ENCODE assay signal across 29 cellular contexts in the genomic region with DNA sequence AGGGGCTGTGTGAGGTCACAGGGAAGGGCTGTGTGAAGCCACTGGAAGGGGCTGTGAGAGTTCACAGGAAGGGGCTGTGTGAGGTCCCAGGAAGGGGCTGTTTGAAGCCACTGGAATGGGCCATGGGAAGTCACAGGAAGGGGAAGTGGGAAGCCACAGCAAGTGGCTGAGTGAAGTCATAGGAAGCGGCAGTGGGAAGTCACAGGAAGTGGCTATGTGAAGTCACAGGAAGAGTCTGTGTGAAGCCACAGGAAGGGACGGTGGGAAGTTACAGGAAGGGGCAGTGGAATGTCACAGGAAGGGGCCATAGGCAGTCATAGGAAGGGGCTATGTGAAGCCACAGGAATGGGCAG. TPM values are rescaled to one million over a fixed set of nuclear protein-coding genes. Genes with fewer than 3 reads are reported as not detected.
DNase-seq lines count a peak whose midpoint lies in the region; ATAC-seq, FAIRE-seq and TF ChIP-seq lines count a peak whose summit lies in the region.
"Had no signal": no experiment of that assay in that cellular context is flagged by ENCODE, and none has a peak within 500 bp of the region (broad histone marks: within the 10 kb centered on the region; RNA-seq: fewer than 3 reads in every experiment).

No MANE protein-coding gene starts in this region.

- no peak overlapping the region for H3K18ac ChIP-seq in H1 (ENCODE audit: extremely low read depth, low read length)

- H3K4me1 ChIP-seq in OCI-LY3 (ENCODE audit: low read length) = no peaks in the 10 kb centered on the region
- no peaks in the 10 kb centered on the region; a peak in 1 of 7 replicates for H3K4me1 ChIP-seq in H1 (replicated peaks in 1 of 4; ENCODE audit: control insufficient read depth in 3 of 4, insufficient read depth in 4 of 4, low read length in 3 of 4)
- peaks cover 20% of the 10 kb centered on the region for H3K4me1 ChIP-seq in thymus (ENCODE audit: control insufficient read depth, insufficient read depth, low read length)
- H3K4me1 ChIP-seq: ascending aorta had no signal

- H2AK5ac ChIP-seq in H1 (ENCODE audit: low read depth, low read length) = 0 out of 2 replicates have a peak overlapping the region, but pooled peaks have one; percentile 83

- H3K27me3 ChIP-seq in OCI-LY3 (ENCODE audit: low read depth, low read length) (no peaks in the 10 kb centered on the region), H1 (replicated peaks in 1 of 4; ENCODE audit: control insufficient read depth in 3 of 4, extremely low read depth in 1 of 4, insufficient read depth in 3 of 4, low read length in 3 of 4) (no peaks in the 10 kb centered on the region), thymus (ENCODE audit: control insufficient read depth, insufficient read depth) (no peaks in the 10 kb centered on the region)
- H3K27me3 ChIP-seq: ascending aorta, dorsolateral prefrontal cortex, tibial nerve had no signal

- 81% methylated on average over 2 of the region's 2 CpGs; no CpG with 5 or more reads in 1 of the 2 experiments for WGBS in H1 (ENCODE audit: extremely low coverage in 1 of 2, insufficient coverage in 1 of 2, insufficient read length in 1 of 2, insufficient replicate concordance in 2 of 2, low coverage in 1 of 2, low lambda C conversion rate in 2 of 2, missing lambda C conversion rate in 1 of 2), 2 experiments
- WGBS in thymus = 48% methylated on average over 2 of the region's 2 CpGs

- H2BK12ac ChIP-seq in H1 (ENCODE audit: low read depth, low read length) = no peak overlapping the region

- H3K4me3 ChIP-seq in OCI-LY3 (ENCODE audit: low read length) (no peak overlapping the region), H1 (ENCODE audit: extremely low read depth in 1 of 4, insufficient read depth in 2 of 4, low read depth in 3 of 4, low read length in 4 of 4) (no peak overlapping the region), thymus (ENCODE audit: low read length) (no peak overlapping the region)
- H3K4me3 ChIP-seq: ascending aorta, dorsolateral prefrontal cortex, tibial nerve had no signal

- POLR2A ChIA-PET in H1 (lab: Charles Lee; ENCODE audit: partially characterized antibody) = no interaction called here

- no peak overlapping the region for H3K4me2 ChIP-seq in OCI-LY3 (ENCODE audit: low read length)
- H3K4me2 ChIP-seq in H1 (ENCODE audit: insufficient read depth in 1 of 2, low read depth in 2 of 2, low read length in 2 of 2) = no peak overlapping the region

- no peak overlapping the region for H2BK15ac ChIP-seq in H1 (ENCODE audit: low read length)

- no peak overlapping the region for H3K56ac ChIP-seq in H1 (replicated peaks; ENCODE audit: insufficient read length, low read depth, low read length)

- H3K23ac ChIP-seq in H1 (ENCODE audit: insufficient read length) = no peak overlapping the region

- no peak overlapping the region for H3K27ac ChIP-seq in OCI-LY3 (ENCODE audit: low read length)
- H3K27ac ChIP-seq in H1 (ENCODE audit: low read depth, low read length) = no peak overlapping the region
- H3K27ac ChIP-seq in thymus (ENCODE audit: low read depth) = peak overlapping the region; percentile 82
- H3K27ac ChIP-seq: ascending aorta, dorsolateral prefrontal cortex had no signal

- H3K79me1 ChIP-seq in H1 (ENCODE audit: low read depth, low read length) = 0 out of 2 replicates have a peak, but pooled peaks cover 3% of the 10 kb centered on the region

- H2BK20ac ChIP-seq in H1 (ENCODE audit: low read length) = no peak overlapping the region

- ATAC-seq in Right ventricle myocardium superior (ENCODE audit: poor library complexity) (no peak), GM21367 (IDR thresholded peaks at IDR 0.05; ENCODE audit: unreplicated experiment) (no peak)
- ATAC-seq: left lobe of liver, PC-3 had no signal

- TF ChIP-seq POLR2A in H1 (IDR thresholded peaks at IDR 0.05; ENCODE audit: control extremely low read depth in 1 of 2, low read depth in 2 of 2, low read length in 2 of 2) = no peak

- H2AFZ ChIP-seq in OCI-LY3 (ENCODE audit: low read depth, low read length) = peak overlapping the region; percentile 87
- no peak overlapping the region for H2AFZ ChIP-seq in H1 (ENCODE audit: low read length)

- no peak overlapping the region for H3K14ac ChIP-seq in H1 (ENCODE audit: insufficient read length)

- H3K9ac ChIP-seq in OCI-LY3 (ENCODE audit: low read length) (no peak overlapping the region), H1 (replicated peaks in 1 of 4; ENCODE audit: extremely low read depth in 1 of 4, low read depth in 3 of 4, low read length in 3 of 4) (no peak overlapping the region)

- no peak for FAIRE-seq in H1 (lab: Jason Lieb, UNC)
- FAIRE-seq: A204.1 had no signal

- CTCF ChIA-PET in H1 (lab: Charles Lee; ENCODE audit: partially characterized antibody) = no interaction called here

- H3K79me2 ChIP-seq in OCI-LY3 (ENCODE audit: low read length) (no peaks in the 10 kb centered on the region), H1 (ENCODE audit: control insufficient read depth in 1 of 2, insufficient read depth in 2 of 2, low read length in 2 of 2) (no peaks in the 10 kb centered on the region)

- DNase-seq in cardiac septum (ENCODE audit: low spot score) = peak; percentile 29
- DNase-seq in Right ventricle myocardium superior = no peak
- DNase-seq in H1 (ENCODE audit: low read depth in 1 of 2, low spot score in 2 of 2) = no peak
- DNase-seq in activated T-cell treated with anti-CD3 and anti-CD28 coated beads for 4 hours = no peak
- DNase-seq in SW 1271 (lab: John Stamatoyannopoulos, UW) = no peak
- DNase-seq: activated B cell treated with CpG ODN at 0.5 μM for 24 hours; activated CD4-positive, alpha-beta memory T cell treated with anti-CD3 and anti-CD28 coated beads for 36 hours; AML-193; COR-L47; DMS79; dorsolateral prefrontal cortex; H7; hypothalamus; KBM-7; mesendoderm; NCI-H1417 treated with DMSO at 0.1 percent for 48 hours; PC-3; SHP77 treated with DMSO at 0.1 percent for 48 hours; stimulated activated CD8-positive, alpha-beta memory T cell treated with anti-CD3 and anti-CD28 coated beads, Interleukin-4, amount 100 ng/mL, for 48 hours; stimulated activated naive CD8-positive, alpha-beta T cell treated with anti-CD3 and anti-CD28 coated beads, Interleukin-15, amount 100 ng/mL, for 72 hours had no signal

- no peak for TF ChIP-seq RAD21 in H1 (IDR thresholded peaks at IDR 0.05 in 1 of 2, conservative IDR thresholded peaks at IDR 0.05 in 1 of 2; ENCODE audit: low read depth in 2 of 2, low read length in 2 of 2)

- H4K5ac ChIP-seq in H1 (ENCODE audit: insufficient read length, low read depth, low read length) = no peak overlapping the region

- peaks cover 25% of the 10 kb centered on the region; the same call in 1 of the 2 replicates for H3K9me3 ChIP-seq in OCI-LY3 (ENCODE audit: insufficient read depth, low read length)
- H3K9me3 ChIP-seq in H1 (ENCODE audit: insufficient read depth in 2 of 2, low read depth in 1 of 2, low read length in 1 of 2) = peaks cover 6 to 15% of the 10 kb centered on the region in 2 experiments; a peak in 2 of 4 replicates
- peaks cover 3% of the 10 kb centered on the region for H3K9me3 ChIP-seq in thymus (ENCODE audit: control insufficient read depth)
- H3K9me3 ChIP-seq: ascending aorta, tibial nerve had no signal

- no peak overlapping the region for H4K91ac ChIP-seq in H1 (replicated peaks; ENCODE audit: insufficient read length, low read length)

- H3K36me3 ChIP-seq in OCI-LY3 (replicated peaks; ENCODE audit: low read depth, low read length) (peaks cover 12% of the 10 kb centered on the region), H1 (ENCODE audit: control insufficient read depth in 2 of 4, insufficient read depth in 4 of 4, low read length in 3 of 4) (no peaks in the 10 kb centered on the region; a peak in 1 of 8 replicates), thymus (ENCODE audit: control insufficient read depth, insufficient read depth) (no peaks in the 10 kb centered on the region)
- H3K36me3 ChIP-seq: ascending aorta, tibial nerve had no signal

- TF ChIP-seq CTCF in OCI-LY3 (IDR thresholded peaks at IDR 0.05; ENCODE audit: low read depth, low read length) (no peak), H1 (IDR thresholded peaks at IDR 0.05; ENCODE audit: control extremely low read depth in 1 of 3, insufficient read depth in 1 of 3, low read depth in 1 of 3, low read length in 3 of 3) (no peak)

- no peak overlapping the region for H2BK5ac ChIP-seq in H1 (ENCODE audit: low read depth, low read length)

- H4K20me1 ChIP-seq in OCI-LY3 (ENCODE audit: insufficient read depth, low read length) = no peaks in the 10 kb centered on the region
- H4K20me1 ChIP-seq in H1 (replicated peaks in 1 of 2; ENCODE audit: control insufficient read depth in 1 of 2, insufficient read depth in 2 of 2, low read length in 2 of 2) = peaks cover 0 to 2% of the 10 kb centered on the region in 2 experiments

- no peak overlapping the region for H2BK120ac ChIP-seq in H1 (replicated peaks; ENCODE audit: low read depth, low read length)

- H4K8ac ChIP-seq in H1 (ENCODE audit: extremely low read depth, insufficient read depth, low read length) = no peak overlapping the region

- intact Hi-C loops in cardiac septum (cut with DNase I) = no loop called here
- intact Hi-C loops in Right ventricle myocardium superior (cut with DNase I) = no loop called here

- no peak for TF ChIP-seq EP300 in H1 (IDR thresholded peaks at IDR 0.05; ENCODE audit: borderline replicate concordance in 1 of 2, low read depth in 2 of 2, low read length in 2 of 2)

- 0 out of 2 replicates have a peak, but pooled peaks cover 2% of the 10 kb centered on the region for H3K23me2 ChIP-seq in H1 (ENCODE audit: low read depth, low read length)

- H3K4ac ChIP-seq in H1 (replicated peaks; ENCODE audit: insufficient read length, low read depth, low read length) = no peak overlapping the region

TF ChIP-seq in H1, 55 proteins besides CTCF, POLR2A, EP300 and RAD21 (continues in another document):
- TF ChIP-seq, protein P1, sequence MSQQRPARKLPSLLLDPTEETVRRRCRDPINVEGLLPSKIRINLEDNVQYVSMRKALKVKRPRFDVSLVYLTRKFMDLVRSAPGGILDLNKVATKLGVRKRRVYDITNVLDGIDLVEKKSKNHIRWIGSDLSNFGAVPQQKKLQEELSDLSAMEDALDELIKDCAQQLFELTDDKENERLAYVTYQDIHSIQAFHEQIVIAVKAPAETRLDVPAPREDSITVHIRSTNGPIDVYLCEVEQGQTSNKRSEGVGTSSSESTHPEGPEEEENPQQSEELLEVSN (IDR thresholded peaks at IDR 0.05) = no peak
- TF ChIP-seq HDAC2 (IDR thresholded peaks at IDR 0.05; ENCODE audit: borderline replicate concordance in 1 of 2, low read depth in 2 of 2, low read length in 2 of 2) = no peak
- TF ChIP-seq TEAD4 (IDR thresholded peaks at IDR 0.05; ENCODE audit: low read depth, low read length) = no peak

RNA-seq across cellular contexts. Expression of a gene that starts 37.4 kb away (rescaled TPM):
- total RNA-seq in cardiac septum (0.16 TPM), Right ventricle myocardium superior (0.75 TPM)
- 7.9 and 11.5 TPM in 2 replicates for total RNA-seq in H1 (2021; fragmentation: NEBNext Ultra II Directional; extraction: Animal tissue kit (Norgen Biotek cat#: 25700))
- polyA plus RNA-seq in H1 (2011; rRNA removed) (4.7 and 5.2 TPM in 2 replicates), thymus (1.0 TPM)
- 5.5 TPM for polyA plus RNA-seq in H1 (2011; cell fraction: cytosol; rRNA removed)
- polyA plus RNA-seq in H1 (2011; cell fraction: nucleus; rRNA removed) = 10.7 TPM
- 4.6 to 6.0 TPM (median 5.6 TPM) in 4 replicates for polyA plus RNA-seq in H1 (2012, experiment 1 of 2)
- polyA plus RNA-seq in H1 (2012, experiment 2 of 2) = 3.2 TPM
- 2.5 TPM for polyA plus RNA-seq in H1 (2013, experiment 1 of 2)
- polyA plus RNA-seq in H1 (2013, experiment 2 of 2) = 2.8 TPM
- polyA minus RNA-seq in H1 (2011; rRNA and poly(A)+ RNA removed) = 10.1 and 14.7 TPM in 2 replicates
- polyA minus RNA-seq in H1 (2011; cell fraction: cytosol; rRNA and poly(A)+ RNA removed) = 9.5 TPM
- 25.7 TPM for polyA minus RNA-seq in H1 (2011; cell fraction: nucleus; rRNA and poly(A)+ RNA removed)
- total RNA-seq: activated B cell treated with CpG ODN at 0.5 μM for 24 hours; activated CD4-positive, alpha-beta memory T cell treated with anti-CD3 and anti-CD28 coated beads for 36 hours; activated naive CD4-positive, alpha-beta T cell treated with anti-CD3 and anti-CD28 coated beads, Interleukin-2, amount 50 U/mL, for 72 hours; NCI-H460 had no signal
